ENCODE assay signal across 1 cellular context in genomic region chr16:74984194-74984669, GRCh38.
TF ChIP-seq lines count a peak whose summit lies in the region.

No MANE protein-coding gene starts in this region.

TF ChIP-seq in HCT116, 20 proteins besides CTCF, POLR2A, EP300 and RAD21 (continued from another document):
- TF ChIP-seq REST (IDR thresholded peaks at IDR 0.05; ENCODE audit: low read depth): no peak
- TF ChIP-seq ATF3 (IDR thresholded peaks at IDR 0.05): no peak
- TF ChIP-seq ZBTB33 (IDR thresholded peaks at IDR 0.05; ENCODE audit: extremely low read depth, insufficient replicate concordance, low read length): no peak
- TF ChIP-seq ZFX (IDR thresholded peaks at IDR 0.05): no peak
- no peak for TF ChIP-seq POLR2AphosphoS5 (IDR thresholded peaks at IDR 0.05; ENCODE audit: low read depth, low read length)
- TF ChIP-seq FOSL1 (IDR thresholded peaks at IDR 0.05; ENCODE audit: low read depth): no peak
- no peak for TF ChIP-seq SIN3A (IDR thresholded peaks at IDR 0.05; ENCODE audit: low read depth)
- TF ChIP-seq SP1 (IDR thresholded peaks at IDR 0.05; ENCODE audit: low read depth): no peak
- no peak for TF ChIP-seq YY1 (IDR thresholded peaks at IDR 0.05; ENCODE audit: extremely low read depth, insufficient replicate concordance, low read depth, low read length)
- no peak for TF ChIP-seq SRF (IDR thresholded peaks at IDR 0.05; ENCODE audit: low read depth)
- no peak for TF ChIP-seq EZH2 (IDR thresholded peaks at IDR 0.05)
TF ChIP-seq in HCT116: peak in this region for 0.
